ENCODE assay signal across 2 cellular contexts in the genomic region with DNA sequence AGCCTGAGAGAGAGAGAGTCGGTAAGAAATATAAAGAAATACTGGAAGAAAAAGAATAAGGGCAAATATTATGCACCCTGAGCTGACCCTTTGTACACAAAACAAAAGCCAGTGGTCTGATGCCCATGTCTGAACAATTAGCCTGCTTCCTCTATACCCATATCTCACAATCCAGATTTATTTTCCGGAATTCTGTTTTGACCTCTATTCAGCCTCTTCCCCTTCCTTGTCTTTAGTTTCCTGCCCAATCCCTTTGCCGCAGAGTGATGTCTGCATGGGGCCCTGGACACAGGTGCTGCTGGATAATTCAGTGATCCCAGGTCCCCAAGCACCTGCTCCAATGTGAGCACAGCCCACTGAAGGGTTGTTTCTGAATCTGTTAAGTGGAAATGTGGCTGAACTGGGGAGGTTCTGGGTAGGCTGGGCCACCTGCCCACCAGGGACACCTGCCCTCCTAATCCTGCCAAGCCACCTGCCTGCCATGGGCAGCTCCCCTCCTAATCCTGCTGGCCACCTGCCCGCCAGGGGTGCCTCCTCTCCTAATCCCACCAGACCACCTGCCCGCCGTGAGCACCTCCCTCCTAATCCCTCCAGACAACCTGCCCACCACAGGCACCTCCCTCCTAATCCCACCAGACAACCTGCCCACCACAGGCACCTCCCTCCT.
TF ChIP-seq lines count a peak whose summit lies in the region.

No MANE protein-coding gene starts in this region.

TF ChIP-seq in liver, 16 proteins besides CTCF, POLR2A, EP300 and RAD21:
- TF ChIP-seq YY1 (IDR thresholded peaks at IDR 0.05) (no peak), NR2F2 (IDR thresholded peaks at IDR 0.05) (peak; percentile 98)

TF ChIP-seq in HepG2, 621 proteins besides CTCF, POLR2A, EP300 and RAD21:
- TF ChIP-seq PAX8 (CRISPR knock-in tag; IDR thresholded peaks at IDR 0.05; ENCODE audit: borderline replicate concordance): no peak
- TF ChIP-seq IKZF1 (IDR thresholded peaks at IDR 0.05): no peak
- TF ChIP-seq ZNF768 (CRISPR knock-in tag; IDR thresholded peaks at IDR 0.05): no peak
